2 cellular contexts compared by ENCODE assay signal in the genomic region with DNA sequence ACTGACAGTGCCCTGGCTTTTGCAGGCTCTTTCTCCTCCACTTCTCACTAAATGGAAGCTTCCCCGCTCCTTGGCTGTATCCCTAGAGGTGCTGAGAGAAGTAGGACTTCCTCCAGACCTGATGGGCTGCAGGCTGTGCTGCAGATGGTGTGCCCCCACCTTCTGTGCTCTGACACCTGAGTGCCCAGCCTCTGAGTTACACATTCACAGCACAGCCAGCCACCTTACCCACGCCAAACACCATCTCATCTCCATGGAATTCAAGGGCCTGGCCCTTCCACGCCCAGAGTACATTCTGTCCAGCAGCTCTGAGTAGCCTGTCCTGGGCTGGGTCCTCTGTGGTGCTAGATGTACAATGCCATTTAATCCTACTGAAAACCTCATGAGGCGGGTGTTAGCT.
TF ChIP-seq lines count a peak whose summit lies in the region.

No MANE protein-coding gene starts in this region.

TF ChIP-seq in HCT116, 20 proteins besides CTCF, POLR2A, EP300 and RAD21:
- TF ChIP-seq MAX (IDR thresholded peaks at IDR 0.05) (no peak), EZH2 (IDR thresholded peaks at IDR 0.05) (no peak), SRF (IDR thresholded peaks at IDR 0.05; ENCODE audit: low read depth) (no peak), SIN3A (IDR thresholded peaks at IDR 0.05; ENCODE audit: low read depth) (no peak), TCF7L2 (IDR thresholded peaks at IDR 0.05; ENCODE audit: borderline replicate concordance, extremely low read depth, insufficient read depth, insufficient read length) (no peak), JUND (IDR thresholded peaks at IDR 0.05) (no peak), SP1 (IDR thresholded peaks at IDR 0.05; ENCODE audit: low read depth) (no peak), POLR2AphosphoS5 (IDR thresholded peaks at IDR 0.05; ENCODE audit: low read depth, low read length) (no peak), ELF1 (IDR thresholded peaks at IDR 0.05; ENCODE audit: borderline replicate concordance, low read depth) (no peak), YY1 (IDR thresholded peaks at IDR 0.05; ENCODE audit: extremely low read depth, insufficient replicate concordance, low read depth, low read length) (no peak), ZFX (IDR thresholded peaks at IDR 0.05) (no peak), FOSL1 (IDR thresholded peaks at IDR 0.05; ENCODE audit: low read depth) (no peak), CEBPB (IDR thresholded peaks at IDR 0.05; ENCODE audit: low read depth) (no peak), ZNF274 (IDR thresholded peaks at IDR 0.05; ENCODE audit: low read depth, low read length) (no peak), EGR1 (IDR thresholded peaks at IDR 0.05; ENCODE audit: low read depth) (no peak), EZH2phosphoT487 (IDR thresholded peaks at IDR 0.05; ENCODE audit: borderline replicate concordance) (no peak)
- TF ChIP-seq, protein P1, sequence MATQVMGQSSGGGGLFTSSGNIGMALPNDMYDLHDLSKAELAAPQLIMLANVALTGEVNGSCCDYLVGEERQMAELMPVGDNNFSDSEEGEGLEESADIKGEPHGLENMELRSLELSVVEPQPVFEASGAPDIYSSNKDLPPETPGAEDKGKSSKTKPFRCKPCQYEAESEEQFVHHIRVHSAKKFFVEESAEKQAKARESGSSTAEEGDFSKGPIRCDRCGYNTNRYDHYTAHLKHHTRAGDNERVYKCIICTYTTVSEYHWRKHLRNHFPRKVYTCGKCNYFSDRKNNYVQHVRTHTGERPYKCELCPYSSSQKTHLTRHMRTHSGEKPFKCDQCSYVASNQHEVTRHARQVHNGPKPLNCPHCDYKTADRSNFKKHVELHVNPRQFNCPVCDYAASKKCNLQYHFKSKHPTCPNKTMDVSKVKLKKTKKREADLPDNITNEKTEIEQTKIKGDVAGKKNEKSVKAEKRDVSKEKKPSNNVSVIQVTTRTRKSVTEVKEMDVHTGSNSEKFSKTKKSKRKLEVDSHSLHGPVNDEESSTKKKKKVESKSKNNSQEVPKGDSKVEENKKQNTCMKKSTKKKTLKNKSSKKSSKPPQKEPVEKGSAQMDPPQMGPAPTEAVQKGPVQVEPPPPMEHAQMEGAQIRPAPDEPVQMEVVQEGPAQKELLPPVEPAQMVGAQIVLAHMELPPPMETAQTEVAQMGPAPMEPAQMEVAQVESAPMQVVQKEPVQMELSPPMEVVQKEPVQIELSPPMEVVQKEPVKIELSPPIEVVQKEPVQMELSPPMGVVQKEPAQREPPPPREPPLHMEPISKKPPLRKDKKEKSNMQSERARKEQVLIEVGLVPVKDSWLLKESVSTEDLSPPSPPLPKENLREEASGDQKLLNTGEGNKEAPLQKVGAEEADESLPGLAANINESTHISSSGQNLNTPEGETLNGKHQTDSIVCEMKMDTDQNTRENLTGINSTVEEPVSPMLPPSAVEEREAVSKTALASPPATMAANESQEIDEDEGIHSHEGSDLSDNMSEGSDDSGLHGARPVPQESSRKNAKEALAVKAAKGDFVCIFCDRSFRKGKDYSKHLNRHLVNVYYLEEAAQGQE (IDR thresholded peaks at IDR 0.05; ENCODE audit: low read depth): no peak
- TF ChIP-seq, protein P2, sequence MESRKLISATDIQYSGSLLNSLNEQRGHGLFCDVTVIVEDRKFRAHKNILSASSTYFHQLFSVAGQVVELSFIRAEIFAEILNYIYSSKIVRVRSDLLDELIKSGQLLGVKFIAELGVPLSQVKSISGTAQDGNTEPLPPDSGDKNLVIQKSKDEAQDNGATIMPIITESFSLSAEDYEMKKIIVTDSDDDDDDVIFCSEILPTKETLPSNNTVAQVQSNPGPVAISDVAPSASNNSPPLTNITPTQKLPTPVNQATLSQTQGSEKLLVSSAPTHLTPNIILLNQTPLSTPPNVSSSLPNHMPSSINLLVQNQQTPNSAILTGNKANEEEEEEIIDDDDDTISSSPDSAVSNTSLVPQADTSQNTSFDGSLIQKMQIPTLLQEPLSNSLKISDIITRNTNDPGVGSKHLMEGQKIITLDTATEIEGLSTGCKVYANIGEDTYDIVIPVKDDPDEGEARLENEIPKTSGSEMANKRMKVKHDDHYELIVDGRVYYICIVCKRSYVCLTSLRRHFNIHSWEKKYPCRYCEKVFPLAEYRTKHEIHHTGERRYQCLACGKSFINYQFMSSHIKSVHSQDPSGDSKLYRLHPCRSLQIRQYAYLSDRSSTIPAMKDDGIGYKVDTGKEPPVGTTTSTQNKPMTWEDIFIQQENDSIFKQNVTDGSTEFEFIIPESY (IDR thresholded peaks at IDR 0.05; ENCODE audit: extremely low read depth, insufficient replicate concordance, low read length): no peak
- TF ChIP-seq, protein P3, sequence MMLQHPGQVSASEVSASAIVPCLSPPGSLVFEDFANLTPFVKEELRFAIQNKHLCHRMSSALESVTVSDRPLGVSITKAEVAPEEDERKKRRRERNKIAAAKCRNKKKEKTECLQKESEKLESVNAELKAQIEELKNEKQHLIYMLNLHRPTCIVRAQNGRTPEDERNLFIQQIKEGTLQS (IDR thresholded peaks at IDR 0.05): no peak

TF ChIP-seq in WTC11, 78 proteins besides CTCF, POLR2A, EP300 and RAD21:
- TF ChIP-seq ATF6 (CRISPR knock-in tag; IDR thresholded peaks at IDR 0.05) (no peak), GRHL2 (CRISPR knock-in tag; IDR thresholded peaks at IDR 0.05; ENCODE audit: insufficient replicate concordance, severe bottlenecking) (no peak), TEAD4 (CRISPR knock-in tag; IDR thresholded peaks at IDR 0.05) (no peak), JUN (CRISPR knock-in tag; IDR thresholded peaks at IDR 0.05) (no peak), SMAD4 (CRISPR knock-in tag; IDR thresholded peaks at IDR 0.05) (no peak), ZNF423 (CRISPR knock-in tag; IDR thresholded peaks at IDR 0.05) (no peak), MYBL2 (CRISPR knock-in tag; IDR thresholded peaks at IDR 0.05) (no peak), PRRX2 (CRISPR knock-in tag; IDR thresholded peaks at IDR 0.05) (no peak)
